18 cellular contexts compared by ENCODE assay signal in the genomic region with DNA sequence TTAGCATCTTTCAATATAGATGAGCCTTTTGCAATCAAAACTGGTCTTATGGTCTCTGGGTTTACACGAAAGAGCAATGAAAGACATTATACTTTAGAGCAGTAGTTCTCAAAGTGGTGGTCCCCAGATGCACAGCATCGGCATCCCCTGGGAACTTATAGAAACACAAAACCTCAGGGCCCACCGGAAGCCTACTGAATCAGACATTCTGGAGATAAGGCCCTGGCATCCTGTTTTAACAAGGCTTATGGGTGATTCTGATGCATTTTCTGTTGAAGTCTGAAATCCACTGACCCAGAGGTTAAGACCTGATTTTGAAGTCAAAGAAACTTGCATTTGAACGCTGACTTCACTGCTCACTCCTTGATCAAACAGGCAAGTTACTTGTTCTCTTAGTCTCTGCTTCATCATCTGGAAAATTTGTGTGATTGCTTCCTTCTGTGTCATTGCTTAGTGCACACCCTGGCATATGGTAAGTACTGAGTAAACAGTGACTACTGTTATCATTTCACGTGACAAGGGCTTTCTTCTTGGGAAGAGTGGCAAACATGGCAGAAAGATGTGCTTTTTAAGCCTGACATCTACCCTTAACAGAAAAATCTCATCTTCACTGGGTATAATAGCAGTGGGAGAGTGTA. TPM values are rescaled to one million over a fixed set of nuclear protein-coding genes. Genes with fewer than 3 reads are reported as not detected.
DNase-seq lines count a peak whose midpoint lies in the region; ATAC-seq lines count a peak whose summit lies in the region.
"Had no signal": no experiment of that assay in that cellular context is flagged by ENCODE, and none has a peak within 500 bp of the region (broad histone marks: within the 10 kb centered on the region; RNA-seq: fewer than 3 reads in every experiment).

No MANE protein-coding gene starts in this region.

- H3K27me3 ChIP-seq in naive thymus-derived CD4-positive, alpha-beta T cell (ENCODE audit: control insufficient read depth in 2 of 2, insufficient read depth in 2 of 2, low read length in 2 of 2) = no peaks in the 10 kb centered on the region
- H3K27me3 ChIP-seq: stomach had no signal

- ATAC-seq in naive thymus-derived CD4-positive, alpha-beta T cell = no peak
- ATAC-seq in GM18519 (IDR thresholded peaks at IDR 0.05; ENCODE audit: low FRiP score, unreplicated experiment) = no peak
- ATAC-seq: heart left ventricle, psoas muscle had no signal

- no peaks in the 10 kb centered on the region for H3K4me1 ChIP-seq in naive thymus-derived CD4-positive, alpha-beta T cell (ENCODE audit: control insufficient read depth in 2 of 2, insufficient read depth in 2 of 2, low read length in 2 of 2)
- H3K4me1 ChIP-seq: heart left ventricle, psoas muscle had no signal

- no peaks in the 10 kb centered on the region for H3K27me3 Mint-ChIP-seq in naive thymus-derived CD4-positive, alpha-beta T cell
- H3K27me3 Mint-ChIP-seq: activated B cell treated with CpG ODN at 0.5 μM for 24 hours, memory B cell had no signal

- H3K4me3 Mint-ChIP-seq in naive thymus-derived CD4-positive, alpha-beta T cell = no peak overlapping the region
- H3K4me3 Mint-ChIP-seq: activated B cell treated with CpG ODN at 0.5 μM for 24 hours, memory B cell had no signal

- H3K27ac ChIP-seq in naive thymus-derived CD4-positive, alpha-beta T cell (ENCODE audit: low read depth, low read length) = no peak overlapping the region
- H3K27ac ChIP-seq: heart left ventricle, KMS-11, psoas muscle had no signal

- peaks cover 0 to 11% (median 10%) of the 10 kb centered on the region in 7 donors for H3K4me1 Mint-ChIP-seq in naive thymus-derived CD4-positive, alpha-beta T cell
- H3K4me1 Mint-ChIP-seq: activated B cell treated with CpG ODN at 0.5 μM for 24 hours, memory B cell had no signal

- DNase-seq in DMS53 treated with DMSO at 0.1 percent for 48 hours (lab: John Stamatoyannopoulos, UW; ENCODE audit: unreplicated experiment) (peak; percentile 87), astrocyte of the hippocampus (ENCODE audit: low read depth, low spot score) (peak; percentile 40), hypothalamus (lab: John Stamatoyannopoulos, UW) (no peak), amygdala (lab: John Stamatoyannopoulos, UW) (no peak)
- peak; percentile 99 for DNase-seq in Jurkat, Clone E6-1 (ENCODE audit: low read depth, low spot score)
- no peak for DNase-seq in naive thymus-derived CD4-positive, alpha-beta T cell
- DNase-seq: activated B cell treated with CpG ODN at 0.5 μM for 24 hours; activated effector memory CD4-positive, alpha-beta T cell treated with anti-CD3 and anti-CD28 coated beads, Interleukin-2, amount 50 U/mL, for 16 hours; heart left ventricle; NCI-H446 treated with DMSO at 0.1 percent for 48 hours; psoas muscle; SIG-M5; stimulated activated CD4-positive, alpha-beta T cell treated with anti-CD3 and anti-CD28 coated beads, Interleukin-4, amount 100 ng/mL, for 24 hours; stomach had no signal

- CTCF ChIA-PET in naive thymus-derived CD4-positive, alpha-beta T cell (lab: Charles Lee) = no interaction called here

- intact Hi-C loops in naive thymus-derived CD4-positive, alpha-beta T cell (cut with micrococcal nuclease) = no loop called here

- H3K27ac Mint-ChIP-seq in naive thymus-derived CD4-positive, alpha-beta T cell = peak overlapping the region in 5 of 9 donors; percentile 13 to 44 (median 36)
- H3K27ac Mint-ChIP-seq: activated B cell treated with CpG ODN at 0.5 μM for 24 hours, memory B cell had no signal

- H3K4me3 ChIP-seq in Jurkat, Clone E6-1 (ENCODE audit: low read length) = peak overlapping the region; percentile 46
- no peak overlapping the region for H3K4me3 ChIP-seq in naive thymus-derived CD4-positive, alpha-beta T cell (ENCODE audit: low read length)
- H3K4me3 ChIP-seq: heart left ventricle, psoas muscle, stomach had no signal

- H3K9me3 Mint-ChIP-seq in naive thymus-derived CD4-positive, alpha-beta T cell = peaks cover 0 to 3% (median 0%) of the 10 kb centered on the region in 11 donors

- H3K9me3 ChIP-seq in naive thymus-derived CD4-positive, alpha-beta T cell (ENCODE audit: control insufficient read depth in 2 of 3, low read length in 3 of 3) = no peaks in the 10 kb centered on the region
- H3K9me3 ChIP-seq: psoas muscle, stomach had no signal

- no peaks in the 10 kb centered on the region for H3K36me3 ChIP-seq in naive thymus-derived CD4-positive, alpha-beta T cell (ENCODE audit: control insufficient read depth in 2 of 3, insufficient read depth in 3 of 3, low read length in 3 of 3)
- H3K36me3 ChIP-seq: heart left ventricle, stomach had no signal

- H3K36me3 Mint-ChIP-seq in naive thymus-derived CD4-positive, alpha-beta T cell = no peaks in the 10 kb centered on the region
- H3K36me3 Mint-ChIP-seq: memory B cell had no signal

- POLR2A ChIA-PET in naive thymus-derived CD4-positive, alpha-beta T cell (lab: Charles Lee) = no interaction called here

RNA-seq across cellular contexts. Expression of a gene that starts 14.5 kb away (rescaled TPM):
- 13.0 TPM for polyA plus RNA-seq in Jurkat, Clone E6-1 (2012; ENCODE audit: insufficient read depth, insufficient read length)
- under 1 TPM in 3 of 5 experiments, not detected in 2; 0.30 to 0.46 (median 0.32) TPM for total RNA-seq in naive thymus-derived CD4-positive, alpha-beta T cell
- polyA plus RNA-seq in naive thymus-derived CD4-positive, alpha-beta T cell = 1 to 10 TPM in 1 of 2 donors, not detected in 1; 1.1 TPM
- total RNA-seq: dermis microvascular lymphatic vessel endothelial cell, heart left ventricle, psoas muscle, stomach had no signal
- polyA plus RNA-seq: heart left ventricle had no signal

Comparison
In these comparisons a context has a peak if more than half of its experiments do, and no peak if none do; other contexts are left out.
1. DNase-seq: peak in DMS53 treated with DMSO at 0.1 percent for 48 hours (single experiment), Jurkat, Clone E6-1 (single experiment) and astrocyte of the hippocampus (single experiment); none in naive thymus-derived CD4-positive, alpha-beta T cell (0 of 9), hypothalamus (0 of 51) and amygdala (0 of 56).